Comparison of ENCODE assay signal across 8 cellular contexts in the genomic region with DNA sequence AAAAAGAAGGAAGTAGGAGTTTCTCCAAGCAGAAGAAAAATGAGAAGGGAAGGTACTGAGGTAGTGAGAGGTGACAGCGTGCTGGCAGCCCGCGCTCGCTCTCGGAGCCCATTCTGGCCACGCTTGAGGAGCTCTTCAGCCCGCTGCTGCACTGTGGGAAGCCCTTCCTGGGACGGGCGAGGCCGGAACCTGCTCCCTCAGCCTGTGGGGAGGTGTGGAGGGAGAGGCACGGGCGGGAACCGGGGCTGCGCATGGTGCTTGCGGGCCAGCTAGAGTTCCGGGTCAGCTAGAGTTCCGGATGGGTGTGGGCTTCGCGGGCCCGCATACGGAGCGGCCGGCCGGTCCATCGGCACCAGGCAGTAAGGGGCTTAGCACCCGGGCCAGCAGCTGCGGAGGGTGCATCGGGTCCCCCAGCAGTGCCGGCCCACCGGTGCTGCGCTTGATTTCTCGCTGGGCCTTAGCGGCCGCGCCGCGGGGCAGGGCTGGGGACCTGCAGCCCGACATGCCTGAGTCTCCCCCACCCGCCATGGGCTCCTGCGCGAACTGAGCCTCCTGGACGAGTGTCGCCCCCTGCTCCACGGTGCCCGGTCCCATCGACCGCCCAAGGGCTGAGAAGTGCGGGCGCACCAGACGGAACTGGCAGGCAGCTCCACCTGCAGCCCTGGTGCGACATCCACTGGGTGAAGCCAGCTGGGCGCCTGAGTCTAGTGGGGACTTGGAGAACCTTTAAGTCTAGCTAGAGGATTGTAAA. TPM values are rescaled to one million over a fixed set of nuclear protein-coding genes. Genes with fewer than 3 reads are reported as not detected.
A peak's percentile ranks its signal among the peaks of the same experiment; 100 is the strongest.
DNase-seq lines count a peak whose midpoint lies in the region; ATAC-seq and TF ChIP-seq lines count a peak whose summit lies in the region.

No MANE protein-coding gene starts in this region.

- no peak for TF ChIP-seq CTCF in breast epithelium (IDR thresholded peaks at IDR 0.05)
- TF ChIP-seq CTCF in MCF 10A (IDR thresholded peaks at IDR 0.05; ENCODE audit: unreplicated experiment), result no peak
- no peak for TF ChIP-seq CTCF in kidney epithelial cell (IDR thresholded peaks at IDR 0.05; ENCODE audit: insufficient read depth, low read length, poor library complexity, severe bottlenecking)
- TF ChIP-seq CTCF in upper lobe of left lung (IDR thresholded peaks at IDR 0.05), result no peak
- TF ChIP-seq CTCF in BE2C (IDR thresholded peaks at IDR 0.05; ENCODE audit: low read depth, low read length), result no peak

- no peak for TF ChIP-seq EP300 in upper lobe of left lung (IDR thresholded peaks at IDR 0.05)

- peak overlapping the region in 2 of 3 donors; percentile 23 to 53 for H3K4me3 ChIP-seq in breast epithelium
- peak overlapping the region; percentile 24 for H3K4me3 ChIP-seq in kidney epithelial cell (ENCODE audit: low read depth, low read length)
- H3K4me3 ChIP-seq in upper lobe of left lung, result peak overlapping the region in 3 of 4 donors; percentile 35 to 51 (median 43)
- no peak overlapping the region for H3K4me3 ChIP-seq in BE2C (ENCODE audit: low read depth, low read length)

- peaks cover 10% of the 10 kb centered on the region for H3K27me3 Mint-ChIP-seq in MCF 10A (ENCODE audit: insufficient read depth, unreplicated experiment)
- H3K27me3 Mint-ChIP-seq in activated CD8-positive, alpha-beta memory T cell treated with anti-CD3 and anti-CD28 coated beads, Interleukin-2, amount 10 ng/mL, durations not matched to agents 7 days and 5 days, result peaks cover 71% of the 10 kb centered on the region

- POLR2A ChIA-PET in MCF 10A (lab: Yijun Ruan, JAX), result no interaction called here

- H3K9me3 Mint-ChIP-seq in MCF 10A (ENCODE audit: unreplicated experiment), result no peaks in the 10 kb centered on the region
- H3K9me3 Mint-ChIP-seq in activated CD8-positive, alpha-beta memory T cell treated with anti-CD3 and anti-CD28 coated beads, Interleukin-2, amount 10 ng/mL, durations not matched to agents 7 days and 5 days (ENCODE audit: low read depth), result no peaks in the 10 kb centered on the region

- intact Hi-C loops in breast epithelium (cut with DNase I; ENCODE audit: low total_unique reads) (no loop called here), MCF 10A (cut with micrococcal nuclease) (no loop called here)

- peak; percentile 64 for ATAC-seq in activated CD8-positive, alpha-beta memory T cell treated with anti-CD3 and anti-CD28 coated beads, Interleukin-2, amount 10 ng/mL, durations not matched to agents 7 days and 5 days
- ATAC-seq in upper lobe of left lung (ENCODE audit: low FRiP score in 2 of 2), result peak; percentile 60 to 80
- no peak for ATAC-seq in GM19328 (IDR thresholded peaks at IDR 0.05; ENCODE audit: unreplicated experiment)

- no peak overlapping the region for H3K27ac Mint-ChIP-seq in MCF 10A (ENCODE audit: low read depth, unreplicated experiment)
- no peak overlapping the region for H3K27ac Mint-ChIP-seq in activated CD8-positive, alpha-beta memory T cell treated with anti-CD3 and anti-CD28 coated beads, Interleukin-2, amount 10 ng/mL, durations not matched to agents 7 days and 5 days

- H3K27ac ChIP-seq in breast epithelium, result no peak overlapping the region
- no peak overlapping the region for H3K27ac ChIP-seq in upper lobe of left lung
- H3K27ac ChIP-seq in caudate nucleus (ENCODE audit: low read depth, low read length), result no peak overlapping the region

- H3K36me3 Mint-ChIP-seq in MCF 10A (ENCODE audit: insufficient read depth, unreplicated experiment), result no peaks in the 10 kb centered on the region
- peaks cover 8% of the 10 kb centered on the region for H3K36me3 Mint-ChIP-seq in activated CD8-positive, alpha-beta memory T cell treated with anti-CD3 and anti-CD28 coated beads, Interleukin-2, amount 10 ng/mL, durations not matched to agents 7 days and 5 days

- peaks cover 0 to 10% of the 10 kb centered on the region in 2 donors for H3K27me3 ChIP-seq in breast epithelium
- peaks cover 6% of the 10 kb centered on the region for H3K27me3 ChIP-seq in kidney epithelial cell (ENCODE audit: control insufficient read depth, insufficient read depth, low read length)
- peaks cover 0 to 6% (median 2%) of the 10 kb centered on the region in 4 donors for H3K27me3 ChIP-seq in upper lobe of left lung
- H3K27me3 ChIP-seq in BE2C, result peaks cover 4% of the 10 kb centered on the region; the same call in 1 of the 2 replicates

- no peak for DNase-seq in breast epithelium (ENCODE audit: low spot score in 2 of 2)
- DNase-seq in MCF 10A (ENCODE audit: unreplicated experiment), result no peak
- DNase-seq in activated CD8-positive, alpha-beta memory T cell treated with anti-CD3 and anti-CD28 coated beads, Interleukin-2, amount 10 ng/mL, durations not matched to agents 7 days and 5 days, result peak; percentile 63
- no peak for DNase-seq in kidney epithelial cell (ENCODE audit: low read depth)
- DNase-seq in upper lobe of left lung, result peak; percentile 49 to 84
- DNase-seq in caudate nucleus (lab: John Stamatoyannopoulos, UW), result no peak
- no peak for DNase-seq in BE2C

- H3K9me3 ChIP-seq in breast epithelium, result no peaks in the 10 kb centered on the region
- H3K9me3 ChIP-seq in upper lobe of left lung, result no peaks in the 10 kb centered on the region
- no peaks in the 10 kb centered on the region for H3K9me3 ChIP-seq in BE2C

- H3K4me3 Mint-ChIP-seq in MCF 10A (ENCODE audit: unreplicated experiment), result no peak overlapping the region
- H3K4me3 Mint-ChIP-seq in activated CD8-positive, alpha-beta memory T cell treated with anti-CD3 and anti-CD28 coated beads, Interleukin-2, amount 10 ng/mL, durations not matched to agents 7 days and 5 days, result peak overlapping the region; percentile 50

- WGBS in upper lobe of left lung, 2 donors, result 10 to 28% methylated on average over 15 to 22 of the region's 52 CpGs

- H3K36me3 ChIP-seq in breast epithelium, result no peaks in the 10 kb centered on the region
- H3K36me3 ChIP-seq in kidney epithelial cell (ENCODE audit: control insufficient read depth, insufficient read depth, low read length), result no peaks in the 10 kb centered on the region
- no peaks in the 10 kb centered on the region for H3K36me3 ChIP-seq in upper lobe of left lung
- H3K36me3 ChIP-seq in BE2C, result no peaks in the 10 kb centered on the region

- BruUV-seq in MCF 10A (replicated peaks; lab: Mats Ljungman, UMichigan), result no TSS peak

- CTCF ChIA-PET in MCF 10A (lab: Yijun Ruan, JAX), result interaction anchor here (0.6 to 2.9 kb wide), 6 partner anchors 12 to 586 kb away, joined by 3 to 21 read pairs (median 4); no protein-coding TSS in a partner anchor
- CTCF ChIA-PET in activated CD8-positive, alpha-beta memory T cell treated with anti-CD3 and anti-CD28 coated beads, Interleukin-2, amount 10 ng/mL, durations not matched to agents 7 days and 5 days (lab: Charles Lee), result interaction anchor here (0.6 to 9.1 kb wide), 14 partner anchors 9 to 344 kb away, joined by 3 to 117 read pairs (median 6); no protein-coding TSS in a partner anchor

- TF ChIP-seq POLR2A in breast epithelium (IDR thresholded peaks at IDR 0.05), result no peak
- no peak for TF ChIP-seq POLR2A in upper lobe of left lung (IDR thresholded peaks at IDR 0.05)

- H3K4me1 ChIP-seq in breast epithelium (no peaks in the 10 kb centered on the region), upper lobe of left lung (peaks cover 6 to 9% (median 7%) of the 10 kb centered on the region in 4 donors), BE2C (peaks cover 7% of the 10 kb centered on the region; the same call in 1 of the 2 replicates)

- H3K4me1 Mint-ChIP-seq in MCF 10A (ENCODE audit: insufficient read depth, unreplicated experiment), result peaks cover 11% of the 10 kb centered on the region
- H3K4me1 Mint-ChIP-seq in activated CD8-positive, alpha-beta memory T cell treated with anti-CD3 and anti-CD28 coated beads, Interleukin-2, amount 10 ng/mL, durations not matched to agents 7 days and 5 days, result peaks cover 11% of the 10 kb centered on the region

RNA-seq across cellular contexts. Expression of a gene that starts 11.1 kb away (rescaled TPM):
- 1 to 10 TPM; 1.3 to 2.4 (median 1.6) TPM for total RNA-seq in breast epithelium
- not detected in 2 replicates for total RNA-seq in MCF 10A (2022)
- total RNA-seq in activated CD8-positive, alpha-beta memory T cell treated with anti-CD3 and anti-CD28 coated beads, Interleukin-2, amount 10 ng/mL, durations not matched to agents 7 days and 5 days, result under 1 TPM in 1 of 2 experiments, not detected in 1; 0.75 TPM
- total RNA-seq in kidney epithelial cell, result 9.8 and 12.2 TPM in 2 replicates
- total RNA-seq in upper lobe of left lung, result 1 to 10 TPM; 1.0 to 8.2 (median 5.6) TPM
- not detected for polyA plus RNA-seq in BE2C (2012; ENCODE audit: insufficient read depth, insufficient read length, low read depth)

RNA-seq across cellular contexts. Expression of a gene that starts 31.2 kb away (rescaled TPM):
- total RNA-seq in breast epithelium (1 to 10 TPM in 2 of 3 donors, under 1 TPM in 1; 0.98 to 2.6 (median 1.6) TPM), MCF 10A (2022) (16.5 and 41.8 TPM in 2 replicates), kidney epithelial cell (8.7 and 9.6 TPM in 2 replicates), upper lobe of left lung (10 to 100 TPM in 1 of 6 donors, 1 to 10 TPM in 5; 2.1 to 12.9 (median 3.2) TPM)
- total RNA-seq in activated CD8-positive, alpha-beta memory T cell treated with anti-CD3 and anti-CD28 coated beads, Interleukin-2, amount 10 ng/mL, durations not matched to agents 7 days and 5 days, result 100 to 1,000 TPM; 506 to 648 TPM
- polyA plus RNA-seq in BE2C (2012; ENCODE audit: insufficient read depth, insufficient read length, low read depth), result 13.0 TPM

RNA-seq across cellular contexts. Expression of a gene that starts 48.0 kb away (rescaled TPM):
- 10 to 100 TPM; 22.0 to 27.5 (median 22.2) TPM for total RNA-seq in breast epithelium
- 7.1 and 10.0 TPM in 2 replicates for total RNA-seq in MCF 10A (2022)
- total RNA-seq in activated CD8-positive, alpha-beta memory T cell treated with anti-CD3 and anti-CD28 coated beads, Interleukin-2, amount 10 ng/mL, durations not matched to agents 7 days and 5 days, result 10 to 100 TPM; 10.4 to 11.0 TPM
- total RNA-seq in kidney epithelial cell, result 15.4 and 17.9 TPM in 2 replicates
- total RNA-seq in upper lobe of left lung, result 10 to 100 TPM; 14.3 to 38.7 (median 23.4) TPM
- polyA plus RNA-seq in BE2C (2012; ENCODE audit: insufficient read depth, insufficient read length, low read depth), result 1.7 TPM

Comparison
In these comparisons a context has a peak if more than half of its experiments do, and no peak if none do; other contexts are left out.
1. DNase-seq: peak in activated CD8-positive, alpha-beta memory T cell treated with anti-CD3 and anti-CD28 coated beads, Interleukin-2, amount 10 ng/mL, durations not matched to agents 7 days and 5 days (single experiment) and upper lobe of left lung (2 of 2); none in breast epithelium (0 of 2), MCF 10A (single experiment), kidney epithelial cell (single experiment), caudate nucleus (0 of 61) and BE2C (single experiment).
2. RNA of a gene that starts 31.2 kb away (total RNA-seq): 506 to 648 TPM in activated CD8-positive, alpha-beta memory T cell treated with anti-CD3 and anti-CD28 coated beads, Interleukin-2, amount 10 ng/mL, durations not matched to agents 7 days and 5 days; 16.5 to 41.8 TPM in MCF 10A, 8.7 to 9.6 TPM in kidney epithelial cell, 2.1 to 12.9 TPM in upper lobe of left lung and 0.98 to 2.6 TPM in breast epithelium; every median in the first group is over 10 times any median in the second.